14 cellular contexts compared by ENCODE assay signal in the genomic region with DNA sequence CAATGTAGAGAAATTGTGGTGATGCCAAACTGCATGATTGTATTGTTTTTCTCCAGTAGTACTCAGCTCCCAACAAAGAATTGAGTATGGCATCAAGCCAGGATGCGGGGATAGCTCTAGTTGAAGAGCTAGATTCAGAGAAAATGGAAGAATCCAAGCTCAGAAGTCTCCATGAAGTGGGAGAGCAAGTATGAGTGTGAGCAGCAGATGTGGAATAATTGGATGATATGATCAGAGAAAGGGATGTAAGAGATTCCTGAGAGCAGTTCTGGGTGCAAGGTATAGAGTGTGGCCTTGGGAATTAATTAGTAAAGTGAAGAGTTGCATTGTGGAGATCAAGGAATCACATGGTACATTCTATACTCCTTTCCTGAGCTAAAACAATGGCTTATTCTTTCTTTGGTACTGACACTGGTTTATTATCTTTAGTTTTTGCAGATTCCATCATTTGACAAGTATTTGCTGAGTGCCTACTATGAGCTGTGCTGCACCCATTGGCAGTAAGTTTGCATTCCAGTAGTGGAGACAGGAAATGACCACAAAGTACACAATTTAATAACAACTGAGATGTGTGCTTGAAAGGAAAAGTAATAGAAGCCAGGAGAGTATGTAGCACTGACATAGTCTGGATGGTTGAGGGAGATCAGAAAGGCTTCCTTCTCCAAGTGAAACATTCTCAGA.
A peak's percentile ranks its signal among the peaks of the same experiment; 100 is the strongest.
DNase-seq lines count a peak whose midpoint lies in the region; ATAC-seq lines count a peak whose summit lies in the region.
"Had no signal": no experiment of that assay in that cellular context is flagged by ENCODE, and none has a peak within 500 bp of the region (broad histone marks: within the 10 kb centered on the region; RNA-seq: fewer than 3 reads in every experiment).

No MANE protein-coding gene starts in this region.

- peak; percentile 27 for DNase-seq in NCI-H748 (lab: John Stamatoyannopoulos, UW; ENCODE audit: unreplicated experiment)
- no peak for DNase-seq in NCI-H748 treated with DMSO at 0.1 percent for 48 hours (lab: John Stamatoyannopoulos, UW)
- DNase-seq in adipocyte (ENCODE audit: low read depth), result peak; percentile 41
- DNase-seq in globus pallidus (ENCODE audit: low spot score), result peak; percentile 84
- no peak for DNase-seq in activated naive CD8-positive, alpha-beta T cell treated with anti-CD3 and anti-CD28 coated beads, Interleukin-2, amount 50 U/mL, for 24 hours
- no peak for DNase-seq in activated T-cell treated with anti-CD3 and anti-CD28 coated beads, Interleukin-2, amount 50 U/mL, for 1 hour
- DNase-seq: activated CD8-positive, alpha-beta memory T cell treated with anti-CD3 and anti-CD28 coated beads, Interleukin-2, amount 50 U/mL, for 4 hours; central memory CD4-positive, alpha-beta T cell; natural killer cell; NCI-H82; stimulated activated CD4-positive, alpha-beta T cell treated with anti-CD3 and anti-CD28 coated beads, Interleukin-4, amount 100 ng/mL, for 4 hours had no signal

- H3K27ac Mint-ChIP-seq in activated naive CD8-positive, alpha-beta T cell treated with anti-CD3 and anti-CD28 coated beads, Interleukin-2, amount 50 U/mL, for 24 hours, result no peak overlapping the region
- H3K27ac Mint-ChIP-seq: natural killer cell had no signal

- H3K36me3 ChIP-seq in adipocyte (ENCODE audit: control insufficient read depth, insufficient read depth, low read length, severe bottlenecking), result no peaks in the 10 kb centered on the region

- peak overlapping the region; percentile 92 for H3K27ac ChIP-seq in temporal lobe (ENCODE audit: low read depth, low read length)
- H3K27ac ChIP-seq: tibial nerve had no signal

- H3K9me3 ChIP-seq in adipocyte (ENCODE audit: control insufficient read depth, low read length), result no peaks in the 10 kb centered on the region

- H3K4me1 ChIP-seq in adipocyte (ENCODE audit: control insufficient read depth, insufficient read depth, low read length), result peaks cover 29% of the 10 kb centered on the region
- H3K4me1 ChIP-seq: tibial nerve had no signal

- H3K4me3 ChIP-seq in adipocyte (ENCODE audit: low read length), result no peak overlapping the region
- H3K4me3 ChIP-seq: tibial nerve had no signal

- no peak overlapping the region for H3K9ac ChIP-seq in adipocyte (ENCODE audit: low read length)

- no peak overlapping the region for H3K4me3 Mint-ChIP-seq in activated naive CD8-positive, alpha-beta T cell treated with anti-CD3 and anti-CD28 coated beads, Interleukin-2, amount 50 U/mL, for 24 hours
- H3K4me3 Mint-ChIP-seq: natural killer cell had no signal

- no peaks in the 10 kb centered on the region for H3K27me3 ChIP-seq in adipocyte (replicated peaks; ENCODE audit: control insufficient read depth, insufficient read depth, low read length)
- H3K27me3 ChIP-seq: tibial nerve had no signal

- H3K36me3 Mint-ChIP-seq in activated naive CD8-positive, alpha-beta T cell treated with anti-CD3 and anti-CD28 coated beads, Interleukin-2, amount 50 U/mL, for 24 hours (ENCODE audit: low read depth), result no peaks in the 10 kb centered on the region
- H3K36me3 Mint-ChIP-seq: natural killer cell had no signal

- H3K27me3 Mint-ChIP-seq in activated naive CD8-positive, alpha-beta T cell treated with anti-CD3 and anti-CD28 coated beads, Interleukin-2, amount 50 U/mL, for 24 hours, result no peaks in the 10 kb centered on the region

- ATAC-seq in HG03378 (IDR thresholded peaks at IDR 0.05; ENCODE audit: unreplicated experiment), result no peak
- ATAC-seq in activated naive CD8-positive, alpha-beta T cell treated with anti-CD3 and anti-CD28 coated beads, Interleukin-2, amount 50 U/mL, for 24 hours, result no peak
- ATAC-seq: natural killer cell had no signal

- no peaks in the 10 kb centered on the region for H3K9me3 Mint-ChIP-seq in activated naive CD8-positive, alpha-beta T cell treated with anti-CD3 and anti-CD28 coated beads, Interleukin-2, amount 50 U/mL, for 24 hours
- H3K9me3 Mint-ChIP-seq: natural killer cell had no signal

- H3K4me1 Mint-ChIP-seq in activated naive CD8-positive, alpha-beta T cell treated with anti-CD3 and anti-CD28 coated beads, Interleukin-2, amount 50 U/mL, for 24 hours, result no peaks in the 10 kb centered on the region
- H3K4me1 Mint-ChIP-seq: natural killer cell had no signal

Comparison
In these comparisons a context has a peak if more than half of its experiments do, and no peak if none do; other contexts are left out.
1. DNase-seq: peak in NCI-H748 (single experiment), adipocyte (single experiment) and globus pallidus (single experiment); none in NCI-H748 treated with DMSO at 0.1 percent for 48 hours (single experiment), activated naive CD8-positive, alpha-beta T cell treated with anti-CD3 and anti-CD28 coated beads, Interleukin-2, amount 50 U/mL, for 24 hours (single experiment) and activated T-cell treated with anti-CD3 and anti-CD28 coated beads, Interleukin-2, amount 50 U/mL, for 1 hour (single experiment).